7 cellular contexts compared by ENCODE assay signal in genomic region chr3:45938858-45939257, GRCh38. TPM values are rescaled to one million over a fixed set of nuclear protein-coding genes. Genes with fewer than 3 reads are reported as not detected.
DNase-seq lines count a peak whose midpoint lies in the region; ATAC-seq, FAIRE-seq and TF ChIP-seq lines count a peak whose summit lies in the region.

No MANE protein-coding gene starts in this region.

- no peak overlapping the region for H3K4me2 ChIP-seq in osteoblast (ENCODE audit: insufficient read depth, low read length)

- TF ChIP-seq CTCF in gastroesophageal sphincter (IDR thresholded peaks at IDR 0.05) (peak; percentile 84 to 92 (median 88)), osteoblast (IDR thresholded peaks at IDR 0.05; ENCODE audit: extremely low read depth, low read depth, low read length) (peak; percentile 92), thoracic aorta (IDR thresholded peaks at IDR 0.05) (peak; percentile 91)

- peak overlapping the region; percentile 25 for H2AFZ ChIP-seq in osteoblast (ENCODE audit: low read length)

- H3K9me3 ChIP-seq in gastroesophageal sphincter (no peaks in the 10 kb centered on the region), osteoblast (ENCODE audit: low read depth, low read length) (no peaks in the 10 kb centered on the region), thoracic aorta (no peaks in the 10 kb centered on the region)

- peaks cover 3% of the 10 kb centered on the region for H4K20me1 ChIP-seq in osteoblast (ENCODE audit: insufficient read depth, low read length)

- no peak overlapping the region for H3K27ac ChIP-seq in gastroesophageal sphincter
- H3K27ac ChIP-seq in osteoblast (ENCODE audit: low read depth, low read length) = no peak overlapping the region
- H3K27ac ChIP-seq in thoracic aorta = no peak overlapping the region

- TF ChIP-seq POLR2A in gastroesophageal sphincter (IDR thresholded peaks at IDR 0.05) = no peak

- DNase-seq in GM18507 (ENCODE audit: extremely low spot score, insufficient read length, low read depth) (peak; percentile 57), NAMALWA (ENCODE audit: low spot score) (peak; percentile 70), SK-N-DZ (ENCODE audit: low spot score) (peak; percentile 72), osteoblast (ENCODE audit: insufficient read length, low spot score, missing footprints) (peak; percentile 91), thoracic aorta (ENCODE audit: low spot score) (peak; percentile 65)
- DNase-seq in activated naive CD4-positive, alpha-beta T cell (lab: John Stamatoyannopoulos, UW) = peak; percentile 32 to 67 (median 62)

- no peak overlapping the region for H3K4me3 ChIP-seq in gastroesophageal sphincter
- no peak overlapping the region for H3K4me3 ChIP-seq in osteoblast (ENCODE audit: insufficient read depth, low read length)
- no peak overlapping the region for H3K4me3 ChIP-seq in thoracic aorta

- H3K27me3 ChIP-seq in gastroesophageal sphincter = no peaks in the 10 kb centered on the region
- no peaks in the 10 kb centered on the region for H3K27me3 ChIP-seq in osteoblast (ENCODE audit: insufficient read depth, low read length)
- H3K27me3 ChIP-seq in thoracic aorta (replicated peaks; ENCODE audit: insufficient read depth) = no peaks in the 10 kb centered on the region

- WGBS in gastroesophageal sphincter (ENCODE audit: low coverage in 1 of 2), 2 donors = 10 to 16% methylated on average over 3 to 4 of the region's 4 CpGs

- H3K36me3 ChIP-seq in gastroesophageal sphincter (peaks cover 0 to 69% of the 10 kb centered on the region in 2 donors), osteoblast (ENCODE audit: insufficient read depth, low read length) (peaks cover 17% of the 10 kb centered on the region), thoracic aorta (peaks cover 34% of the 10 kb centered on the region)

- TF ChIP-seq EP300 in gastroesophageal sphincter (IDR thresholded peaks at IDR 0.05) = no peak

- ATAC-seq in gastroesophageal sphincter = peak; percentile 84
- ATAC-seq in thoracic aorta (ENCODE audit: insufficient number of reproducible peaks, low FRiP score, low read depth) = peak; percentile 72

- peak; percentile 97 for FAIRE-seq in GM18507 (lab: Jason Lieb, UNC)

- no peaks in the 10 kb centered on the region for H3K79me2 ChIP-seq in osteoblast (ENCODE audit: insufficient read depth, low read length)

- H3K4me1 ChIP-seq in gastroesophageal sphincter (peaks cover 0 to 17% (median 0%) of the 10 kb centered on the region in 3 donors), osteoblast (ENCODE audit: insufficient read depth, low read length) (peaks cover 9% of the 10 kb centered on the region), thoracic aorta (ENCODE audit: control insufficient read depth in 1 of 2, low read depth in 2 of 2) (peaks cover 0 to 17% of the 10 kb centered on the region in 2 donors)

RNA-seq across cellular contexts. Expression of gene CXCR6, which starts 4.4 kb away (rescaled TPM):
- not detected in 2 replicates for polyA plus RNA-seq in SK-N-DZ (2014; cell fraction: cytosol; rRNA removed)
- not detected in 2 replicates for polyA plus RNA-seq in SK-N-DZ (2014; cell fraction: nucleus; rRNA removed)
- total RNA-seq in gastroesophageal sphincter (1 to 10 TPM in 1 of 4 donors, under 1 TPM in 2, not detected in 1; 0.54 to 3.5 (median 0.87) TPM), osteoblast (not detected in 2 replicates), thoracic aorta (1 to 10 TPM; 2.2 to 4.9 TPM)

RNA-seq across cellular contexts. Expression of gene CCR9, which starts 52.5 kb away (rescaled TPM):
- not detected in 2 replicates for polyA plus RNA-seq in SK-N-DZ (2014; cell fraction: cytosol; rRNA removed)
- not detected in 2 replicates for polyA plus RNA-seq in SK-N-DZ (2014; cell fraction: nucleus; rRNA removed)
- total RNA-seq in gastroesophageal sphincter (not detected), osteoblast (not detected in 2 replicates), thoracic aorta (not detected)

RNA-seq across cellular contexts. Expression of gene FYCO1, which starts 56.8 kb away (rescaled TPM):
- polyA plus RNA-seq in SK-N-DZ (2014; cell fraction: cytosol; rRNA removed) = 1.8 TPM in 2 replicates
- 2.8 and 4.5 TPM in 2 replicates for polyA plus RNA-seq in SK-N-DZ (2014; cell fraction: nucleus; rRNA removed)
- total RNA-seq in gastroesophageal sphincter = 100 to 1,000 TPM in 2 of 4 donors, 10 to 100 TPM in 2; 66.8 to 144 (median 97.3) TPM
- total RNA-seq in osteoblast = 22.7 and 25.0 TPM in 2 replicates
- total RNA-seq in thoracic aorta = 10 to 100 TPM; 70.4 to 86.1 TPM
